Comparison of ENCODE assay signal across 8 cellular contexts in the genomic region with DNA sequence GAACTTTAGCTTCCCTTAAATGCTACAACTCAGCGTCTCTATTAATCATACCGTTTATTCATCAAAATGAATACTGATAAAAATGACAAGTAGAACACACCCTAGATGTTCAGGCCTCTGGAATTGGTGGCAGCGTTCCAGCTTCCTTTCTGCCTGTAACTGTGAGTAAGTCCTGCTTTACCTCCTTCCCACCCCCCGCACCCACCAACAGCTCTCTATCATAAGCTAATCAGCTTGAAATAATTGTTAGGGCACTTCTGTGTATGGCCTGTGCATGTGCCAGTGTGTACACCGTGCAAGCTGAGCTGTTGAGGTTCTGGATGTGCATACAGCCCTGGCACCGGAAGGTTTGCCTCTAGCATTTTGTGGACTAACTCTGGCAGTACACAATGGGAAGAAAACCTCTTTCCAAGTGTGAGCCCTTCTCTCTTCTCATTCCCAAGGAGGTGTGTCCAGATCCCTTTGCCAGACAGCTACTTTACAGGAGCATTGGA. TPM values are rescaled to one million over a fixed set of nuclear protein-coding genes. Genes with fewer than 3 reads are reported as not detected.
DNase-seq lines count a peak whose midpoint lies in the region; ATAC-seq and TF ChIP-seq lines count a peak whose summit lies in the region.

No MANE protein-coding gene starts in this region.

- no peaks in the 10 kb centered on the region for H4K20me1 ChIP-seq in GM23338 (replicated peaks; ENCODE audit: insufficient read depth)

- DNase-seq in GM23338 (ENCODE audit: low spot score): no peak
- DNase-seq in SK-N-MC (ENCODE audit: low read depth, low spot score): no peak
- peak; percentile 82 for DNase-seq in fibroblast of the aortic adventitia (ENCODE audit: low read depth)
- DNase-seq in SHP77 treated with DMSO at 0.1 percent for 48 hours (lab: John Stamatoyannopoulos, UW): no peak

- no peaks in the 10 kb centered on the region for H3K9me3 Mint-ChIP-seq in GM23338

- H3K27me3 Mint-ChIP-seq in GM23338 (ENCODE audit: insufficient read depth, low read depth, poor library complexity): peaks cover 33% of the 10 kb centered on the region

- TF ChIP-seq CTCF in GM23338 (conservative IDR thresholded peaks at IDR 0.05; ENCODE audit: low read depth in 2 of 2): no peak
- no peak for TF ChIP-seq CTCF in fibroblast of the aortic adventitia (IDR thresholded peaks at IDR 0.05; ENCODE audit: insufficient read depth, low read length)
- no peak for TF ChIP-seq CTCF in parathyroid adenoma (IDR thresholded peaks at IDR 0.05)

- H3K36me3 Mint-ChIP-seq in GM23338 (ENCODE audit: low read depth): no peaks in the 10 kb centered on the region

- no peaks in the 10 kb centered on the region for H3F3A ChIP-seq in GM23338 (replicated peaks; ENCODE audit: low read depth)

- H3K9ac ChIP-seq in SK-N-MC (ENCODE audit: insufficient read length) (no peak overlapping the region), parathyroid adenoma (no peak overlapping the region)

- H3K4me1 Mint-ChIP-seq in GM23338: peaks cover 36% of the 10 kb centered on the region

- no peak overlapping the region for H3K27ac ChIP-seq in GM23338 (ENCODE audit: low read depth)
- H3K27ac ChIP-seq in SK-N-MC: no peak overlapping the region
- H3K27ac ChIP-seq in parathyroid adenoma: no peak overlapping the region

- H2AFZ ChIP-seq in GM23338 (peak overlapping the region; percentile 98), parathyroid adenoma (peak overlapping the region; percentile 82)

- H3K4me1 ChIP-seq in GM23338 (ENCODE audit: insufficient read depth): peaks cover 33% of the 10 kb centered on the region
- no peaks in the 10 kb centered on the region for H3K4me1 ChIP-seq in parathyroid adenoma

- H3K4me2 ChIP-seq in GM23338 (peak overlapping the region; percentile 85), parathyroid adenoma (ENCODE audit: low read length) (peak overlapping the region; percentile 87)

- H3K9me3 ChIP-seq in SK-N-MC (ENCODE audit: low read depth, low read length) (no peaks in the 10 kb centered on the region), parathyroid adenoma (ENCODE audit: control insufficient read depth, low read length) (no peaks in the 10 kb centered on the region)

- H3K4me3 Mint-ChIP-seq in GM23338: peak overlapping the region; percentile 86

- peak; percentile 21 for ATAC-seq in GM23338
- no peak for ATAC-seq in GM21390 (IDR thresholded peaks at IDR 0.05; ENCODE audit: unreplicated experiment)
- ATAC-seq in HG02981 (IDR thresholded peaks at IDR 0.05; ENCODE audit: unreplicated experiment): no peak
- ATAC-seq in HG02610 (IDR thresholded peaks at IDR 0.05; ENCODE audit: unreplicated experiment): no peak

- no peak overlapping the region for H3K27ac Mint-ChIP-seq in GM23338

- H3K36me3 ChIP-seq in GM23338 (ENCODE audit: insufficient read depth) (no peaks in the 10 kb centered on the region), SK-N-MC (ENCODE audit: insufficient read depth, low read length) (no peaks in the 10 kb centered on the region), parathyroid adenoma (ENCODE audit: control insufficient read depth, insufficient read depth, low read length) (no peaks in the 10 kb centered on the region)

- H3K27me3 ChIP-seq in GM23338 (ENCODE audit: insufficient read depth) (peaks cover 40% of the 10 kb centered on the region), parathyroid adenoma (ENCODE audit: control insufficient read depth, insufficient read depth, low read length) (no peaks in the 10 kb centered on the region)

- 0 out of 2 replicates have a peak, but pooled peaks cover under 1% of the 10 kb centered on the region for H3K9me2 ChIP-seq in GM23338 (ENCODE audit: insufficient read depth)

- H3K79me2 ChIP-seq in GM23338 (replicated peaks; ENCODE audit: insufficient read depth): no peaks in the 10 kb centered on the region
- H3K79me2 ChIP-seq in parathyroid adenoma: no peaks in the 10 kb centered on the region

- peak overlapping the region; percentile 65 for H3K4me3 ChIP-seq in GM23338
- H3K4me3 ChIP-seq in SK-N-MC: peak overlapping the region; percentile 83
- peak overlapping the region; percentile 69 for H3K4me3 ChIP-seq in fibroblast of the aortic adventitia (ENCODE audit: low read depth, low read length)
- H3K4me3 ChIP-seq in parathyroid adenoma (ENCODE audit: low read depth, low read length): peak overlapping the region; percentile 76

TF ChIP-seq in GM23338, 12 proteins besides CTCF, POLR2A, EP300 and RAD21 (continues in another document):
- TF ChIP-seq, protein P1, sequence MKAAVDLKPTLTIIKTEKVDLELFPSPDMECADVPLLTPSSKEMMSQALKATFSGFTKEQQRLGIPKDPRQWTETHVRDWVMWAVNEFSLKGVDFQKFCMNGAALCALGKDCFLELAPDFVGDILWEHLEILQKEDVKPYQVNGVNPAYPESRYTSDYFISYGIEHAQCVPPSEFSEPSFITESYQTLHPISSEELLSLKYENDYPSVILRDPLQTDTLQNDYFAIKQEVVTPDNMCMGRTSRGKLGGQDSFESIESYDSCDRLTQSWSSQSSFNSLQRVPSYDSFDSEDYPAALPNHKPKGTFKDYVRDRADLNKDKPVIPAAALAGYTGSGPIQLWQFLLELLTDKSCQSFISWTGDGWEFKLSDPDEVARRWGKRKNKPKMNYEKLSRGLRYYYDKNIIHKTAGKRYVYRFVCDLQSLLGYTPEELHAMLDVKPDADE (IDR thresholded peaks at IDR 0.05): no peak
- TF ChIP-seq POLR2AphosphoS5 (IDR thresholded peaks at IDR 0.05; ENCODE audit: low read depth) (no peak), ZNF114 (CRISPR knock-in tag; IDR thresholded peaks at IDR 0.05) (no peak), ZNF331 (CRISPR knock-in tag; IDR thresholded peaks at IDR 0.05; ENCODE audit: low read depth) (no peak), EZH2 (IDR thresholded peaks at IDR 0.05; ENCODE audit: low read depth, unreplicated experiment) (no peak), EZH2phosphoT487 (IDR thresholded peaks at IDR 0.05; ENCODE audit: unreplicated experiment) (no peak)
- TF ChIP-seq, protein P2, sequence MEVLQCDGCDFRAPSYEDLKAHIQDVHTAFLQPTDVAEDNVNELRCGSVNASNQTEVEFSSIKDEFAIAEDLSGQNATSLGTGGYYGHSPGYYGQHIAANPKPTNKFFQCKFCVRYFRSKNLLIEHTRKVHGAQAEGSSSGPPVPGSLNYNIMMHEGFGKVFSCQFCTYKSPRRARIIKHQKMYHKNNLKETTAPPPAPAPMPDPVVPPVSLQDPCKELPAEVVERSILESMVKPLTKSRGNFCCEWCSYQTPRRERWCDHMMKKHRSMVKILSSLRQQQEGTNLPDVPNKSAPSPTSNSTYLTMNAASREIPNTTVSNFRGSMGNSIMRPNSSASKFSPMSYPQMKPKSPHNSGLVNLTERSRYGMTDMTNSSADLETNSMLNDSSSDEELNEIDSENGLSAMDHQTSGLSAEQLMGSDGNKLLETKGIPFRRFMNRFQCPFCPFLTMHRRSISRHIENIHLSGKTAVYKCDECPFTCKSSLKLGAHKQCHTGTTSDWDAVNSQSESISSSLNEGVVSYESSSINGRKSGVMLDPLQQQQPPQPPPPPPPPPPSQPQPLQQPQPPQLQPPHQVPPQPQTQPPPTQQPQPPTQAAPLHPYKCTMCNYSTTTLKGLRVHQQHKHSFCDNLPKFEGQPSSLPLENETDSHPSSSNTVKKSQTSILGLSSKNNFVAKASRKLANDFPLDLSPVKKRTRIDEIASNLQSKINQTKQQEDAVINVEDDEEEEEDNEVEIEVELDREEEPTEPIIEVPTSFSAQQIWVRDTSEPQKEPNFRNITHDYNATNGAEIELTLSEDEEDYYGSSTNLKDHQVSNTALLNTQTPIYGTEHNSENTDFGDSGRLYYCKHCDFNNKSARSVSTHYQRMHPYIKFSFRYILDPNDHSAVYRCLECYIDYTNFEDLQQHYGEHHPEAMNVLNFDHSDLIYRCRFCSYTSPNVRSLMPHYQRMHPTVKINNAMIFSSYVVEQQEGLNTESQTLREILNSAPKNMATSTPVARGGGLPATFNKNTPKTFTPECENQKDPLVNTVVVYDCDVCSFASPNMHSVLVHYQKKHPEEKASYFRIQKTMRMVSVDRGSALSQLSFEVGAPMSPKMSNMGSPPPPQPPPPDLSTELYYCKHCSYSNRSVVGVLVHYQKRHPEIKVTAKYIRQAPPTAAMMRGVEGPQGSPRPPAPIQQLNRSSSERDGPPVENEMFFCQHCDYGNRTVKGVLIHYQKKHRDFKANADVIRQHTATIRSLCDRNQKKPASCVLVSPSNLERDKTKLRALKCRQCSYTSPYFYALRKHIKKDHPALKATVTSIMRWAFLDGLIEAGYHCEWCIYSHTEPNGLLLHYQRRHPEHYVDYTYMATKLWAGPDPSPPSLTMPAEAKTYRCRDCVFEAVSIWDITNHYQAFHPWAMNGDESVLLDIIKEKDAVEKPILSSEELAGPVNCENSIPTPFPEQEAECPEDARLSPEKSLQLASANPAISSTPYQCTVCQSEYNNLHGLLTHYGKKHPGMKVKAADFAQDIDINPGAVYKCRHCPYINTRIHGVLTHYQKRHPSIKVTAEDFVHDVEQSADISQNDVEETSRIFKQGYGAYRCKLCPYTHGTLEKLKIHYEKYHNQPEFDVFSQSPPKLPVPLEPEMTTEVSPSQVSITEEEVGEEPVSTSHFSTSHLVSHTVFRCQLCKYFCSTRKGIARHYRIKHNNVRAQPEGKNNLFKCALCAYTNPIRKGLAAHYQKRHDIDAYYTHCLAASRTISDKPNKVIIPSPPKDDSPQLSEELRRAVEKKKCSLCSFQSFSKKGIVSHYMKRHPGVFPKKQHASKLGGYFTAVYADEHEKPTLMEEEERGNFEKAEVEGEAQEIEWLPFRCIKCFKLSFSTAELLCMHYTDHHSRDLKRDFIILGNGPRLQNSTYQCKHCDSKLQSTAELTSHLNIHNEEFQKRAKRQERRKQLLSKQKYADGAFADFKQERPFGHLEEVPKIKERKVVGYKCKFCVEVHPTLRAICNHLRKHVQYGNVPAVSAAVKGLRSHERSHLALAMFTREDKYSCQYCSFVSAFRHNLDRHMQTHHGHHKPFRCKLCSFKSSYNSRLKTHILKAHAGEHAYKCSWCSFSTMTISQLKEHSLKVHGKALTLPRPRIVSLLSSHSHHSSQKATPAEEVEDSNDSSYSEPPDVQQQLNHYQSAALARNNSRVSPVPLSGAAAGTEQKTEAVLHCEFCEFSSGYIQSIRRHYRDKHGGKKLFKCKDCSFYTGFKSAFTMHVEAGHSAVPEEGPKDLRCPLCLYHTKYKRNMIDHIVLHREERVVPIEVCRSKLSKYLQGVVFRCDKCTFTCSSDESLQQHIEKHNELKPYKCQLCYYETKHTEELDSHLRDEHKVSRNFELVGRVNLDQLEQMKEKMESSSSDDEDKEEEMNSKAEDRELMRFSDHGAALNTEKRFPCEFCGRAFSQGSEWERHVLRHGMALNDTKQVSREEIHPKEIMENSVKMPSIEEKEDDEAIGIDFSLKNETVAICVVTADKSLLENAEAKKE (CRISPR knock-in tag; IDR thresholded peaks at IDR 0.05): no peak

RNA-seq across cellular contexts. Expression of a gene that starts 1.0 kb away (rescaled TPM):
- total RNA-seq in GM23338 (2014; rRNA removed; shearing (Covaris generic)): 4.9 and 7.7 TPM in 2 replicates
- polyA plus RNA-seq in GM23338 (2016; fragmentation: Nextera tagmentation; extraction: Ambion mirVana): 1.3 and 1.8 TPM in 2 replicates
- total RNA-seq in fibroblast of the aortic adventitia (ENCODE audit: low replicate concordance): 1.7 and 7.5 TPM in 2 replicates
